In the genomic region with DNA sequence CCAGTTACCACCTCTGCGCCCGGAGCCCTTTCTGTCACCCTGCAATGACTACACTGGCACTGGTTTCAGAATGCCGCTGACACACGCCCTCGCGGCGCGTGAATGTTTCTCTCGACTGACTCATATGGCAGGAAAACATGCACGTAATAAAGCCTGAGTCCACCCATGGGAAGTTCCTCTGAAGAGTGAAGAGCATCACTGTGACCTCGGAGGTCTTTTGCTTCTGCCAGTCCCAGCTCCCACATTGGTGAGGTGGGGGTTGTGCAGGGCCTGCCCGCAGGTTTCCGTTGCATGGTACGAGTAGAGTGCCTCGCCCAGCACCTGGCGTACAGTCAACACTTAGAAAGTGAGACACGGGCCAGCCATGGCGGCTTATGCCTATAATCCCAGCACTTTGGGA, we compare ENCODE assay signal across 20 cellular contexts. TPM values are rescaled to one million over a fixed set of nuclear protein-coding genes. Genes with fewer than 3 reads are reported as not detected.
DNase-seq lines count a peak whose midpoint lies in the region; ATAC-seq and TF ChIP-seq lines count a peak whose summit lies in the region.
"Had no signal": no experiment of that assay in that cellular context is flagged by ENCODE, and none has a peak within 500 bp of the region (broad histone marks: within the 10 kb centered on the region; RNA-seq: fewer than 3 reads in every experiment).

No MANE protein-coding gene starts in this region.

- TF ChIP-seq POLR2A in stomach (IDR thresholded peaks at IDR 0.05) = no peak

- no peaks in the 10 kb centered on the region for H3K4me1 ChIP-seq in H9 (ENCODE audit: insufficient read depth, low read length)
- H3K4me1 ChIP-seq in stomach = no peaks in the 10 kb centered on the region
- H3K4me1 ChIP-seq: HAP-1 had no signal

- H3K36me3 Mint-ChIP-seq in activated CD4-positive, alpha-beta T cell treated with anti-CD3 and anti-CD28 coated beads for 36 hours (ENCODE audit: low read depth) = no peaks in the 10 kb centered on the region
- H3K36me3 Mint-ChIP-seq in activated CD4-positive, alpha-beta T cell treated with anti-CD3 and anti-CD28 coated beads, Interleukin-2, amount 10 ng/mL, durations not matched to agents 7 days and 5 days (ENCODE audit: low read depth) = no peaks in the 10 kb centered on the region
- H3K36me3 Mint-ChIP-seq in H9 (ENCODE audit: insufficient read depth in 1 of 3, low read depth in 3 of 3) = no peaks in the 10 kb centered on the region
- H3K36me3 Mint-ChIP-seq: CD14-positive monocyte had no signal

- H2BK20ac ChIP-seq in H9 (ENCODE audit: low read depth, low read length, poor library complexity, severe bottlenecking) = no peak overlapping the region

- H2AFZ ChIP-seq in H9 (ENCODE audit: low read length) = no peak overlapping the region

- ATAC-seq in activated CD4-positive, alpha-beta T cell treated with anti-CD3 and anti-CD28 coated beads for 36 hours = no peak
- ATAC-seq in GM21528 (IDR thresholded peaks at IDR 0.05; ENCODE audit: low FRiP score, unreplicated experiment) = no peak
- ATAC-seq in GM18502 (IDR thresholded peaks at IDR 0.05; ENCODE audit: poor library complexity, unreplicated experiment) = no peak
- ATAC-seq: PC-3 had no signal

- H3K36me3 ChIP-seq in stomach = no peaks in the 10 kb centered on the region
- H3K36me3 ChIP-seq: HAP-1 had no signal

- no peak overlapping the region for H3K4me2 ChIP-seq in H9 (ENCODE audit: insufficient read depth, insufficient read length, low read length)
- H3K4me2 ChIP-seq: KMS-11 had no signal

- WGBS in H9 (ENCODE audit: extremely low coverage, insufficient read length, low lambda C conversion rate) = no CpG with 5 or more reads among the region's 18 CpGs
- 86 to 92% (median 88%) methylated on average over 18 of the region's 18 CpGs for WGBS in stomach, 5 donors

- no peak overlapping the region for H3T11ph ChIP-seq in H9 (ENCODE audit: low read length)

- peak; percentile 23 for DNase-seq in activated CD4-positive, alpha-beta T cell treated with anti-CD3 and anti-CD28 coated beads for 36 hours
- no peak for DNase-seq in activated CD4-positive, alpha-beta T cell treated with anti-CD3 and anti-CD28 coated beads, Interleukin-2, amount 10 ng/mL, durations not matched to agents 7 days and 5 days
- DNase-seq in H9 (peak; percentile 24), islet precursor cell (peak; percentile 52), stomach (peak; percentile 24), NCI-H146 (lab: John Stamatoyannopoulos, UW) (no peak)
- DNase-seq: DMS79, MV-4-11, NCI-H1417, NCI-H2029, NCI-H345, NCI-H524 treated with DMSO at 0.1 percent for 48 hours, PC-3 had no signal

- POLR2A ChIA-PET in activated CD4-positive, alpha-beta T cell treated with anti-CD3 and anti-CD28 coated beads for 36 hours (lab: Charles Lee) = no interaction called here
- POLR2A ChIA-PET in activated CD4-positive, alpha-beta T cell treated with anti-CD3 and anti-CD28 coated beads, Interleukin-2, amount 10 ng/mL, durations not matched to agents 7 days and 5 days (lab: Charles Lee) = no interaction called here

- H3K23ac ChIP-seq in H9 (ENCODE audit: insufficient read length, low read depth, low read length) = no peak overlapping the region

- H3K27ac Mint-ChIP-seq in activated CD4-positive, alpha-beta T cell treated with anti-CD3 and anti-CD28 coated beads for 36 hours = no peak overlapping the region
- no peak overlapping the region for H3K27ac Mint-ChIP-seq in activated CD4-positive, alpha-beta T cell treated with anti-CD3 and anti-CD28 coated beads, Interleukin-2, amount 10 ng/mL, durations not matched to agents 7 days and 5 days
- H3K27ac Mint-ChIP-seq in H9 = no peak overlapping the region
- H3K27ac Mint-ChIP-seq: CD14-positive monocyte had no signal

- H4K20me1 ChIP-seq in H9 (ENCODE audit: control insufficient read depth, insufficient read depth, insufficient read length) = no peaks in the 10 kb centered on the region

- no peak overlapping the region for H3K4me3 ChIP-seq in stomach
- H3K4me3 ChIP-seq: HAP-1 had no signal

- H3K9me3 ChIP-seq in H9 (ENCODE audit: control insufficient read depth, low read depth, low read length) (no peaks in the 10 kb centered on the region), stomach (no peaks in the 10 kb centered on the region)
- H3K9me3 ChIP-seq: HAP-1 had no signal

- no peaks in the 10 kb centered on the region for H3K79me2 ChIP-seq in H9 (ENCODE audit: insufficient read depth, low read length)

- no peak overlapping the region for H4K8ac ChIP-seq in H9 (replicated peaks; ENCODE audit: insufficient read length, low read depth, low read length)

- no peaks in the 10 kb centered on the region for H3K4me1 Mint-ChIP-seq in activated CD4-positive, alpha-beta T cell treated with anti-CD3 and anti-CD28 coated beads for 36 hours
- H3K4me1 Mint-ChIP-seq in activated CD4-positive, alpha-beta T cell treated with anti-CD3 and anti-CD28 coated beads, Interleukin-2, amount 10 ng/mL, durations not matched to agents 7 days and 5 days = no peaks in the 10 kb centered on the region
- H3K4me1 Mint-ChIP-seq in H9 = peaks cover 4 to 21% of the 10 kb centered on the region in 2 experiments
- H3K4me1 Mint-ChIP-seq: CD14-positive monocyte had no signal

- intact Hi-C loops in activated CD4-positive, alpha-beta T cell treated with anti-CD3 and anti-CD28 coated beads for 36 hours (cut with DNase I, micrococcal nuclease) = no loop called here
- intact Hi-C loops in stomach (cut with DNase I; ENCODE audit: low total_unique reads) = no loop called here

- H3K56ac ChIP-seq in H9 (ENCODE audit: insufficient read length, low read depth, low read length) = no peak overlapping the region

- H2BK120ac ChIP-seq in H9 (ENCODE audit: low read depth, low read length, poor library complexity, severe bottlenecking) = no peak overlapping the region

- H3K27me3 ChIP-seq in H9 (ENCODE audit: insufficient read depth, low read length) (no peaks in the 10 kb centered on the region), stomach (peaks cover 0 to 39% (median 3%) of the 10 kb centered on the region in 3 donors)

- H3K9ac ChIP-seq in H9 (ENCODE audit: extremely low read depth, insufficient read length, low read length) = no peak overlapping the region
- H3K9ac ChIP-seq: KMS-11 had no signal

- no peak overlapping the region for H3K4me3 Mint-ChIP-seq in activated CD4-positive, alpha-beta T cell treated with anti-CD3 and anti-CD28 coated beads for 36 hours
- H3K4me3 Mint-ChIP-seq in activated CD4-positive, alpha-beta T cell treated with anti-CD3 and anti-CD28 coated beads, Interleukin-2, amount 10 ng/mL, durations not matched to agents 7 days and 5 days = no peak overlapping the region
- no peak overlapping the region for H3K4me3 Mint-ChIP-seq in H9
- H3K4me3 Mint-ChIP-seq: CD14-positive monocyte had no signal

- H2BK5ac ChIP-seq in H9 (ENCODE audit: insufficient read length, low read length) = no peak overlapping the region

- H2AK5ac ChIP-seq in H9 (ENCODE audit: insufficient read length, low read length) = no peak overlapping the region

- TF ChIP-seq CTCF in H9 (conservative IDR thresholded peaks at IDR 0.05) (no peak), stomach (IDR thresholded peaks at IDR 0.05) (no peak)

- no peak overlapping the region for H3K27ac ChIP-seq in H9 (ENCODE audit: insufficient read length, low read depth, low read length)
- no peak overlapping the region for H3K27ac ChIP-seq in stomach
- H3K27ac ChIP-seq: 22Rv1, KMS-11 had no signal

- no peaks in the 10 kb centered on the region for H3K79me1 ChIP-seq in H9 (ENCODE audit: insufficient read depth, low read depth, low read length, poor library complexity, severe bottlenecking)

- no peak overlapping the region for H2BK12ac ChIP-seq in H9 (ENCODE audit: insufficient read length, low read depth, low read length)

- no peak overlapping the region for H4K5ac ChIP-seq in H9 (ENCODE audit: insufficient read length, low read depth, low read length)

- H3K23me2 ChIP-seq in H9 (ENCODE audit: insufficient read length, low read depth, low read length, poor library complexity, severe bottlenecking) = peaks cover 4% of the 10 kb centered on the region

- TF ChIP-seq EP300 in stomach (IDR thresholded peaks at IDR 0.05) = no peak

- H2BK15ac ChIP-seq in H9 (ENCODE audit: low read depth, low read length) = no peak overlapping the region

- H3K4ac ChIP-seq in H9 (ENCODE audit: low read depth, low read length) = no peak overlapping the region

- no peak overlapping the region for H3K18ac ChIP-seq in H9 (ENCODE audit: insufficient read length, low read depth, low read length)

- H4K91ac ChIP-seq in H9 (ENCODE audit: insufficient read length, low read depth, low read length) = no peak overlapping the region

- H3K14ac ChIP-seq in H9 (ENCODE audit: insufficient read depth, low read length) = no peak overlapping the region

- CTCF ChIA-PET in activated CD4-positive, alpha-beta T cell treated with anti-CD3 and anti-CD28 coated beads for 36 hours (lab: Charles Lee) = no interaction called here
- CTCF ChIA-PET in activated CD4-positive, alpha-beta T cell treated with anti-CD3 and anti-CD28 coated beads, Interleukin-2, amount 10 ng/mL, durations not matched to agents 7 days and 5 days (lab: Charles Lee) = no interaction called here

- H3K27me3 Mint-ChIP-seq in activated CD4-positive, alpha-beta T cell treated with anti-CD3 and anti-CD28 coated beads for 36 hours = peaks cover 4% of the 10 kb centered on the region
- no peaks in the 10 kb centered on the region for H3K27me3 Mint-ChIP-seq in activated CD4-positive, alpha-beta T cell treated with anti-CD3 and anti-CD28 coated beads, Interleukin-2, amount 10 ng/mL, durations not matched to agents 7 days and 5 days
- peaks cover 18% of the 10 kb centered on the region for H3K27me3 Mint-ChIP-seq in H9 (ENCODE audit: low read depth)

- H3K9me3 Mint-ChIP-seq in activated CD4-positive, alpha-beta T cell treated with anti-CD3 and anti-CD28 coated beads for 36 hours (ENCODE audit: low read depth) = no peaks in the 10 kb centered on the region
- no peaks in the 10 kb centered on the region for H3K9me3 Mint-ChIP-seq in activated CD4-positive, alpha-beta T cell treated with anti-CD3 and anti-CD28 coated beads, Interleukin-2, amount 10 ng/mL, durations not matched to agents 7 days and 5 days
- H3K9me3 Mint-ChIP-seq in H9 = no peaks in the 10 kb centered on the region
- H3K9me3 Mint-ChIP-seq: CD14-positive monocyte had no signal

RNA-seq across cellular contexts. Expression of gene SLC6A12, which starts 11.1 kb away (rescaled TPM):
- total RNA-seq in activated CD4-positive, alpha-beta T cell treated with anti-CD3 and anti-CD28 coated beads for 36 hours = under 1 TPM; 0.35 to 0.37 TPM
- not detected for total RNA-seq in activated CD4-positive, alpha-beta T cell treated with anti-CD3 and anti-CD28 coated beads, Interleukin-2, amount 10 ng/mL, durations not matched to agents 7 days and 5 days
- total RNA-seq in H9 (2021) (0.17 and 0.20 TPM in 2 replicates), stomach (1 to 10 TPM in 1 of 5 donors, not detected in 4; 1.7 TPM)
- polyA plus RNA-seq in stomach = under 1 TPM in 2 of 3 donors, not detected in 1; 0.05 to 0.19 TPM
- total RNA-seq: HT-29, PC-3 had no signal

RNA-seq across cellular contexts. Expression of gene SLC6A13, which starts 37.6 kb away (rescaled TPM):
- under 1 TPM; 0.16 to 0.30 TPM for total RNA-seq in activated CD4-positive, alpha-beta T cell treated with anti-CD3 and anti-CD28 coated beads for 36 hours
- under 1 TPM; 0.15 to 0.19 TPM for total RNA-seq in activated CD4-positive, alpha-beta T cell treated with anti-CD3 and anti-CD28 coated beads, Interleukin-2, amount 10 ng/mL, durations not matched to agents 7 days and 5 days
- not detected in 2 replicates for total RNA-seq in H9 (2021)
- not detected for total RNA-seq in stomach
- polyA plus RNA-seq in stomach = not detected
- total RNA-seq: HT-29, PC-3 had no signal
- polyA plus RNA-seq: CD14-positive monocyte had no signal

Comparison
In these comparisons a context has a peak if more than half of its experiments do, and no peak if none do; other contexts are left out.
1. DNase-seq: peak in activated CD4-positive, alpha-beta T cell treated with anti-CD3 and anti-CD28 coated beads for 36 hours (single experiment), H9 (single experiment), islet precursor cell (single experiment) and stomach (single experiment); none in activated CD4-positive, alpha-beta T cell treated with anti-CD3 and anti-CD28 coated beads, Interleukin-2, amount 10 ng/mL, durations not matched to agents 7 days and 5 days (single experiment) and NCI-H146 (single experiment).